In the genomic region with DNA sequence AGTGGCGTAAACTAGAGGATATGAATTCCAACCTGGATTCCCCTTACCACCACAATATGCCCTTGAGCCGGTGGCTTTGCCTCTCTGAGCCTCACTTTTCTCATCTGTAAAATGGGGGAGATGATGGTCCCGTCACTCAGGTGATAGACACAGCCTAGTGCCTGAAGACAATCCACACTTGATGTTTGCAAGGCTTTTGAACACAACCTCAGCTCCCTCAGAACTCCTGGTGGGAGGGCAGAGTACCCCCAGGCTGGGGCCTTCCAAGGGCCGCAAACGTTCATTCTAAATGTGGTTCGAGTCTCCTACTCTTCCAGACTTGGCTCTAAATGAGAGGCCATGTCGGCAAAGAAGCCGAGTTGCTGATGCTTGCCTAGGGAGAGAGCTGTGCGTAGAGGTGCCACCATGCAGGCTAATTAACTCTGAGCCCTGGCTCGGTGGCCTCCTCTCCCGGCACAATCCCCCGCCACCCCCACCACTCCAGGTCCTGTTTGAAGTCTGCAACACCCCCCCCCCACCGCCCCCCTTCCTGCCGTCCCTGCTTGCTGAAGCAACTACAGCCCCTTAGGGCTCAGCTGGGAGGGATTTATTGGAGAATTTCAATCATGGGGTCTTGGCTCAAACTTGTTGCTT, we compare ENCODE assay signal across 11 cellular contexts.
DNase-seq lines count a peak whose midpoint lies in the region; ATAC-seq and TF ChIP-seq lines count a peak whose summit lies in the region.
"Had no signal": no experiment of that assay in that cellular context is flagged by ENCODE, and none has a peak within 500 bp of the region (broad histone marks: within the 10 kb centered on the region; RNA-seq: fewer than 3 reads in every experiment).

No MANE protein-coding gene starts in this region.

- TF ChIP-seq EP300 in gastroesophageal sphincter (IDR thresholded peaks at IDR 0.05): no peak

- H3K4me3 Mint-ChIP-seq in activated T-cell treated with anti-CD3 and anti-CD28 coated beads, Interleukin-2, amount 50 U/mL, for 72 hours: peak overlapping the region; percentile 64 to 93
- H3K4me3 Mint-ChIP-seq in T-cell: peak overlapping the region in 1 of 3 donors; percentile 85

- peaks cover 35% of the 10 kb centered on the region for H3K4me1 Mint-ChIP-seq in activated T-cell treated with anti-CD3 and anti-CD28 coated beads, Interleukin-2, amount 50 U/mL, for 72 hours (ENCODE audit: low read depth)
- H3K4me1 Mint-ChIP-seq in T-cell: peaks cover 18 to 47% (median 33%) of the 10 kb centered on the region in 3 donors

- no peaks in the 10 kb centered on the region for H3K9me3 ChIP-seq in gastroesophageal sphincter
- H3K9me3 ChIP-seq: MG63 had no signal

- peaks cover 0 to 50% (median 9%) of the 10 kb centered on the region in 3 donors for H3K4me1 ChIP-seq in gastroesophageal sphincter

- H3K27me3 ChIP-seq in gastroesophageal sphincter: peaks cover 94% of the 10 kb centered on the region
- H3K27me3 ChIP-seq: MG63 had no signal

- H3K36me3 Mint-ChIP-seq in activated T-cell treated with anti-CD3 and anti-CD28 coated beads, Interleukin-2, amount 50 U/mL, for 72 hours (ENCODE audit: insufficient read depth in 2 of 2): no peaks in the 10 kb centered on the region
- H3K36me3 Mint-ChIP-seq in T-cell: no peaks in the 10 kb centered on the region

- H3K27ac ChIP-seq in gastroesophageal sphincter (peak overlapping the region in 3 of 4 donors; percentile 76 to 79 (median 76)), skin epidermis (peak overlapping the region in 13 of 21 experiments; percentile 27 to 89 (median 76))

- H3K4me3 ChIP-seq in gastroesophageal sphincter: no peak overlapping the region
- H3K4me3 ChIP-seq in skin epidermis: no peak overlapping the region

- no peak for DNase-seq in activated T-cell treated with anti-CD3 and anti-CD28 coated beads, Interleukin-2, amount 50 U/mL, for 72 hours
- DNase-seq in activated T-cell treated with anti-CD3 and anti-CD28 coated beads, Interleukin-2, amount 50 U/mL, for 48 hours: no peak
- DNase-seq in T-cell (no peak), OCI-M1 (lab: John Stamatoyannopoulos, UW) (no peak), DMS114 treated with DMSO at 0.1 percent for 48 hours (lab: John Stamatoyannopoulos, UW; ENCODE audit: unreplicated experiment) (no peak), NCI-H748 treated with DMSO at 0.1 percent for 48 hours (lab: John Stamatoyannopoulos, UW) (no peak)
- DNase-seq: activated CD8-positive, alpha-beta memory T cell treated with anti-CD3 and anti-CD28 coated beads for 24 hours; RPMI8226 had no signal

- CTCF ChIA-PET in T-cell (lab: Charles Lee): interaction anchor here in 1 of 2 donors (0.6 kb wide), 1 partner anchor 40 kb away, joined by 3 read pairs; no protein-coding TSS in a partner anchor

- no peak for TF ChIP-seq POLR2A in gastroesophageal sphincter (IDR thresholded peaks at IDR 0.05)

- H3K36me3 ChIP-seq in gastroesophageal sphincter: no peaks in the 10 kb centered on the region
- H3K36me3 ChIP-seq: MG63 had no signal

- 76 to 100% methylated on average over 1 to 6 of the region's 14 CpGs for WGBS in gastroesophageal sphincter (ENCODE audit: low coverage in 1 of 2), 2 donors

- POLR2A ChIA-PET in T-cell (lab: Charles Lee): no interaction called here

- H3K27me3 Mint-ChIP-seq in activated T-cell treated with anti-CD3 and anti-CD28 coated beads, Interleukin-2, amount 50 U/mL, for 72 hours (ENCODE audit: low read depth): peaks cover 75% of the 10 kb centered on the region
- peaks cover 57 to 59% of the 10 kb centered on the region in 2 donors for H3K27me3 Mint-ChIP-seq in T-cell

- H3K27ac Mint-ChIP-seq in activated T-cell treated with anti-CD3 and anti-CD28 coated beads, Interleukin-2, amount 50 U/mL, for 72 hours: no peak overlapping the region
- H3K27ac Mint-ChIP-seq in T-cell: peak overlapping the region; percentile 9 to 86

- TF ChIP-seq CTCF in gastroesophageal sphincter (IDR thresholded peaks at IDR 0.05): no peak

- ATAC-seq in activated T-cell treated with anti-CD3 and anti-CD28 coated beads, Interleukin-2, amount 50 U/mL, for 72 hours (replicated peaks in 1 of 2): no peak
- ATAC-seq in T-cell (replicated peaks in 1 of 4): no peak
- ATAC-seq in gastroesophageal sphincter: no peak

- no peaks in the 10 kb centered on the region for H3K9me3 Mint-ChIP-seq in activated T-cell treated with anti-CD3 and anti-CD28 coated beads, Interleukin-2, amount 50 U/mL, for 72 hours
- H3K9me3 Mint-ChIP-seq in T-cell: no peaks in the 10 kb centered on the region
